ENCODE assay signal across 8 cellular contexts in genomic region chr11:118401880-118402590, GRCh38. TPM values are rescaled to one million over a fixed set of nuclear protein-coding genes. Genes with fewer than 3 reads are reported as not detected.
DNase-seq lines count a peak whose midpoint lies in the region; ATAC-seq and TF ChIP-seq lines count a peak whose summit lies in the region.

No MANE protein-coding gene starts in this region.

- peak overlapping the region; percentile 93 for H3K4me3 ChIP-seq in epithelial cell of esophagus (ENCODE audit: low read length)
- H3K4me3 ChIP-seq in naive thymus-derived CD4-positive, alpha-beta T cell (ENCODE audit: low read length): peak overlapping the region; percentile 79

- H3K9me3 Mint-ChIP-seq in naive thymus-derived CD4-positive, alpha-beta T cell: peaks cover 0 to 4% (median 0%) of the 10 kb centered on the region in 11 donors

- peaks cover 0 to 2% (median 0%) of the 10 kb centered on the region in 5 donors for H3K27me3 Mint-ChIP-seq in naive thymus-derived CD4-positive, alpha-beta T cell

- H3K27me3 ChIP-seq in naive thymus-derived CD4-positive, alpha-beta T cell (ENCODE audit: control insufficient read depth in 2 of 2, insufficient read depth in 2 of 2, low read length in 2 of 2): no peaks in the 10 kb centered on the region

- TF ChIP-seq CTCF in RWPE1 (conservative IDR thresholded peaks at IDR 0.05; ENCODE audit: low read depth): no peak
- no peak for TF ChIP-seq CTCF in epithelial cell of esophagus (IDR thresholded peaks at IDR 0.05; ENCODE audit: insufficient read depth, low read depth, low read length, missing control alignments)

- peaks cover 2 to 25% (median 6%) of the 10 kb centered on the region in 3 experiments for H3K36me3 ChIP-seq in naive thymus-derived CD4-positive, alpha-beta T cell (ENCODE audit: control insufficient read depth in 2 of 3, insufficient read depth in 3 of 3, low read length in 3 of 3)

- H3K4me3 Mint-ChIP-seq in naive thymus-derived CD4-positive, alpha-beta T cell: peak overlapping the region; percentile 97 to 99 (median 98)

- POLR2A ChIA-PET in RWPE1 (lab: Yijun Ruan, JAX; ENCODE audit: low non-redundant PET): no interaction called here
- POLR2A ChIA-PET in naive thymus-derived CD4-positive, alpha-beta T cell (lab: Charles Lee): interaction anchor here (0.6 to 1.8 kb wide), 7 partner anchors 29 to 761 kb away, joined by 3 to 8 read pairs (median 3); partner anchors contain the start of gene KMT2A

- CTCF ChIA-PET in RWPE1 (lab: Yijun Ruan, JAX): interaction anchor here (0.6 to 1.1 kb wide), 3 partner anchors 29 to 203 kb away, joined by 3 to 6 read pairs (median 3); no protein-coding TSS in a partner anchor
- CTCF ChIA-PET in naive thymus-derived CD4-positive, alpha-beta T cell (lab: Charles Lee): interaction anchor here (0.6 to 1.5 kb wide), 6 partner anchors 34 to 121 kb away, joined by 3 to 5 read pairs (median 4); partner anchors contain the start of gene KMT2A

- H3K27ac Mint-ChIP-seq in naive thymus-derived CD4-positive, alpha-beta T cell: peak overlapping the region; percentile 97 to 100 (median 100)

- DNase-seq in AG08396 (ENCODE audit: low spot score): peak; percentile 79
- DNase-seq in RWPE1 (ENCODE audit: low spot score): peak; percentile 64
- DNase-seq in epithelial cell of esophagus (ENCODE audit: low read depth): peak; percentile 74
- no peak for DNase-seq in naive thymus-derived CD4-positive, alpha-beta T cell
- no peak for DNase-seq in NCI-H1105 (lab: John Stamatoyannopoulos, UW)

- H3K4me1 Mint-ChIP-seq in naive thymus-derived CD4-positive, alpha-beta T cell: peaks cover 42 to 80% (median 78%) of the 10 kb centered on the region in 7 donors

- ATAC-seq in GM21576 (IDR thresholded peaks at IDR 0.05; ENCODE audit: unreplicated experiment) (peak; percentile 19), GM21529 (IDR thresholded peaks at IDR 0.05; ENCODE audit: unreplicated experiment) (no peak), GM18870 (IDR thresholded peaks at IDR 0.05; ENCODE audit: unreplicated experiment) (no peak)
- ATAC-seq in naive thymus-derived CD4-positive, alpha-beta T cell: no peak

- intact Hi-C loops in naive thymus-derived CD4-positive, alpha-beta T cell (cut with micrococcal nuclease): loop anchor here (1.0 to 2.0 kb wide), 7 partner anchors 33 to 171 kb away; partner anchors contain the start of genes ARCN1 (in 2 of the 2) and UBE4A (in 2 of the 2)

- H3K9me3 ChIP-seq in naive thymus-derived CD4-positive, alpha-beta T cell (ENCODE audit: control insufficient read depth in 2 of 3, low read length in 3 of 3): no peaks in the 10 kb centered on the region

- peaks cover 4 to 28% (median 10%) of the 10 kb centered on the region in 5 donors for H3K36me3 Mint-ChIP-seq in naive thymus-derived CD4-positive, alpha-beta T cell

- peaks cover 37 to 53% of the 10 kb centered on the region in 2 donors for H3K4me1 ChIP-seq in naive thymus-derived CD4-positive, alpha-beta T cell (ENCODE audit: control insufficient read depth in 2 of 2, insufficient read depth in 2 of 2, low read length in 2 of 2)

- H3K27ac ChIP-seq in RWPE1: peak overlapping the region; percentile 85
- peak overlapping the region; percentile 97 for H3K27ac ChIP-seq in naive thymus-derived CD4-positive, alpha-beta T cell (ENCODE audit: low read depth, low read length)

RNA-seq across cellular contexts. Expression of gene ATP5MG, which starts 0.6 kb away (rescaled TPM):
- 100 to 1,000 TPM; 140 to 241 (median 154) TPM for total RNA-seq in naive thymus-derived CD4-positive, alpha-beta T cell
- 100 to 1,000 TPM; 525 to 842 TPM for polyA plus RNA-seq in naive thymus-derived CD4-positive, alpha-beta T cell

RNA-seq across cellular contexts. Expression of gene KMT2A, which starts 34.3 kb away (rescaled TPM):
- 100 to 1,000 TPM; 140 to 192 (median 161) TPM for total RNA-seq in naive thymus-derived CD4-positive, alpha-beta T cell
- polyA plus RNA-seq in naive thymus-derived CD4-positive, alpha-beta T cell: 10 to 100 TPM; 19.6 to 32.9 TPM

RNA-seq across cellular contexts. Expression of gene UBE4A, which starts 42.6 kb away (rescaled TPM):
- 10 to 100 TPM; 38.4 to 54.5 (median 46.9) TPM for total RNA-seq in naive thymus-derived CD4-positive, alpha-beta T cell
- 10 to 100 TPM; 20.3 to 31.7 TPM for polyA plus RNA-seq in naive thymus-derived CD4-positive, alpha-beta T cell

RNA-seq across cellular contexts. Expression of gene CD3G, which starts 57.9 kb away (rescaled TPM):
- 100 to 1,000 TPM; 122 to 220 (median 192) TPM for total RNA-seq in naive thymus-derived CD4-positive, alpha-beta T cell
- 100 to 1,000 TPM; 333 to 459 TPM for polyA plus RNA-seq in naive thymus-derived CD4-positive, alpha-beta T cell

RNA-seq across cellular contexts. Expression of gene CD3D, which starts 59.5 kb away (rescaled TPM):
- 100 to 1,000 TPM; 232 to 597 (median 352) TPM for total RNA-seq in naive thymus-derived CD4-positive, alpha-beta T cell
- polyA plus RNA-seq in naive thymus-derived CD4-positive, alpha-beta T cell: 1,000 to 10,000 TPM in 1 of 2 donors, 100 to 1,000 TPM in 1; 947 to 1,287 TPM

Comparison
In these comparisons a context has a peak if more than half of its experiments do, and no peak if none do; other contexts are left out.
1. DNase-seq: peak in AG08396 (single experiment), RWPE1 (single experiment) and epithelial cell of esophagus (single experiment); none in naive thymus-derived CD4-positive, alpha-beta T cell (0 of 9) and NCI-H1105 (single experiment).